Comparison of ENCODE assay signal across 9 cellular contexts in genomic region chr9:135961811-135962695, GRCh38. TPM values are rescaled to one million over a fixed set of nuclear protein-coding genes. Genes with fewer than 3 reads are reported as not detected.
A peak's percentile ranks its signal among the peaks of the same experiment; 100 is the strongest.
DNase-seq lines count a peak whose midpoint lies in the region; ATAC-seq, FAIRE-seq and TF ChIP-seq lines count a peak whose summit lies in the region.
"Had no signal": no experiment of that assay in that cellular context is flagged by ENCODE, and none has a peak within 500 bp of the region (broad histone marks: within the 10 kb centered on the region; RNA-seq: fewer than 3 reads in every experiment).

No MANE protein-coding gene starts in this region.

- BruUV-seq in endothelial cell of umbilical vein (replicated peaks; lab: Mats Ljungman, UMichigan), result no TSS peak

- CTCF ChIA-PET in endothelial cell of umbilical vein (lab: Charles Lee), result interaction anchor here (0.9 to 2.8 kb wide), 11 partner anchors 8 to 243 kb away, joined by 3 to 20 read pairs (median 4); partner anchors contain the start of gene NACC2

- H3K27ac ChIP-seq in left ventricle myocardium inferior (replicated peaks) (peak overlapping the region; percentile 34), heart left ventricle (peak overlapping the region in 2 of 12 donors; percentile 22 to 93), endothelial cell of umbilical vein (ENCODE audit: insufficient read depth, low read depth, low read length) (no peak overlapping the region)

- no peaks in the 10 kb centered on the region for H3K36me3 ChIP-seq in left ventricle myocardium inferior
- no peaks in the 10 kb centered on the region for H3K36me3 ChIP-seq in heart left ventricle
- H3K36me3 ChIP-seq in endothelial cell of umbilical vein (ENCODE audit: control insufficient read depth in 2 of 2, extremely low read depth in 1 of 2, insufficient read depth in 2 of 2, low read length in 2 of 2), result no peaks in the 10 kb centered on the region

- H3K9me1 ChIP-seq in endothelial cell of umbilical vein (replicated peaks; ENCODE audit: control insufficient read depth, extremely low read depth, insufficient read depth, low read length), result no peaks in the 10 kb centered on the region

- dilution Hi-C loops in endothelial cell of umbilical vein (cut with MboI; ENCODE audit: extremely low pct_ligation_motif_present, low sequenced_read_pairs), result no loop called here

- peaks cover 45% of the 10 kb centered on the region for H3K4me1 ChIP-seq in left ventricle myocardium inferior
- H3K4me1 ChIP-seq in heart left ventricle, result peaks cover 2 to 39% (median 30%) of the 10 kb centered on the region in 12 donors
- peaks cover 8% of the 10 kb centered on the region for H3K4me1 ChIP-seq in endothelial cell of umbilical vein (ENCODE audit: control insufficient read depth, extremely low read depth, insufficient read depth, low read length)

- POLR2A ChIA-PET in endothelial cell of umbilical vein (lab: Charles Lee), result no interaction called here

- H3K9me3 ChIP-seq in left ventricle myocardium inferior (replicated peaks), result no peaks in the 10 kb centered on the region
- no peaks in the 10 kb centered on the region for H3K9me3 ChIP-seq in heart left ventricle
- H3K9me3 ChIP-seq in endothelial cell of umbilical vein (replicated peaks; ENCODE audit: control insufficient read depth, insufficient read depth, low read length), result no peaks in the 10 kb centered on the region

- intact Hi-C loops in left ventricle myocardium inferior (cut with micrococcal nuclease) (no loop called here), heart left ventricle (cut with DNase I) (loop anchor here in 5 of 10 donors (1.0 to 10.0 kb wide), 10 partner anchors 55 to 323 kb away; partner anchors contain the start of genes CAMSAP1 (in 3 of the 5), KCNT1 (in 1 of the 5) and QSOX2 (in 1 of the 5)), endothelial cell of umbilical vein (cut with micrococcal nuclease) (loop anchor here (2.0 to 10.0 kb wide), 6 partner anchors 55 to 360 kb away; partner anchors contain the start of gene CAMSAP1)

- H2AFZ ChIP-seq in endothelial cell of umbilical vein (ENCODE audit: low read depth, low read length), result peak overlapping the region; percentile 23

- TF ChIP-seq CTCF in left ventricle myocardium inferior (IDR thresholded peaks at IDR 0.05; ENCODE audit: borderline replicate concordance) (no peak), heart left ventricle (IDR thresholded peaks at IDR 0.05) (no peak), endothelial cell of umbilical vein (IDR thresholded peaks at IDR 0.05; ENCODE audit: extremely low read depth in 1 of 2, insufficient read depth in 1 of 2, low read depth in 1 of 2, low read length in 2 of 2) (no peak)

- DNase-seq in left ventricle myocardium inferior, result no peak
- no peak for DNase-seq in heart left ventricle
- peak; percentile 9 for DNase-seq in OCI-M2 (lab: John Stamatoyannopoulos, UW; ENCODE audit: unreplicated experiment)
- no peak for DNase-seq in endothelial cell of umbilical vein (ENCODE audit: low read depth, low spot score)
- no peak for DNase-seq in inferior parietal cortex (ENCODE audit: extremely low spot score)

- FAIRE-seq in endothelial cell of umbilical vein (lab: Jason Lieb, UNC), result peak; percentile 74
- FAIRE-seq: H54 had no signal

- H3K4me2 ChIP-seq in endothelial cell of umbilical vein (ENCODE audit: insufficient read depth, low read length), result no peak overlapping the region

- H3K4me3 ChIP-seq in left ventricle myocardium inferior (peak overlapping the region; percentile 85), heart left ventricle (peak overlapping the region in 5 of 12 donors; percentile 29 to 97 (median 83)), endothelial cell of umbilical vein (replicated peaks in 1 of 3; ENCODE audit: insufficient read depth in 1 of 3, low read depth in 1 of 3, low read length in 3 of 3) (no peak overlapping the region)

- no peak for TF ChIP-seq POLR2A in heart left ventricle (IDR thresholded peaks at IDR 0.05)
- no peak for TF ChIP-seq POLR2A in endothelial cell of umbilical vein (IDR thresholded peaks at IDR 0.05; ENCODE audit: low read depth, low read length)

- ATAC-seq in heart left ventricle (no peak), GM21786 (IDR thresholded peaks at IDR 0.05; ENCODE audit: unreplicated experiment) (no peak), HG03045 (IDR thresholded peaks at IDR 0.05; ENCODE audit: unreplicated experiment) (no peak), GM21619 (IDR thresholded peaks at IDR 0.05; ENCODE audit: unreplicated experiment) (no peak)

- H4K20me1 ChIP-seq in endothelial cell of umbilical vein (replicated peaks; ENCODE audit: control insufficient read depth, extremely low read depth, insufficient read depth, low read length), result no peaks in the 10 kb centered on the region

- no peaks in the 10 kb centered on the region for H3K27me3 ChIP-seq in left ventricle myocardium inferior (ENCODE audit: low read depth)
- H3K27me3 ChIP-seq in heart left ventricle, result no peaks in the 10 kb centered on the region
- H3K27me3 ChIP-seq in endothelial cell of umbilical vein (ENCODE audit: control insufficient read depth in 2 of 2, insufficient read depth in 2 of 2, low read length in 2 of 2), result no peaks in the 10 kb centered on the region

- WGBS in heart left ventricle, 4 donors, result 50 to 51% (median 50%) methylated on average over 15 of the region's 15 CpGs

- peaks cover 22% of the 10 kb centered on the region for H3K79me2 ChIP-seq in endothelial cell of umbilical vein (ENCODE audit: control insufficient read depth, insufficient read depth, low read length)

- no peak overlapping the region for H3K9ac ChIP-seq in endothelial cell of umbilical vein (replicated peaks; ENCODE audit: extremely low read depth, insufficient read depth, low read length)

TF ChIP-seq in endothelial cell of umbilical vein, 7 proteins besides CTCF, POLR2A, EP300 and RAD21:
- TF ChIP-seq EZH2 (IDR thresholded peaks at IDR 0.05; ENCODE audit: borderline replicate concordance, low read depth, low read length, severe bottlenecking) (no peak), JUN (IDR thresholded peaks at IDR 0.05; ENCODE audit: borderline replicate concordance, insufficient read depth, insufficient read length, low read depth) (no peak), FOS (IDR thresholded peaks at IDR 0.05; ENCODE audit: borderline replicate concordance, insufficient read depth, low read length) (no peak), POLR2AphosphoS5 (IDR thresholded peaks at IDR 0.05; ENCODE audit: insufficient read depth, low read depth, low read length) (no peak), MAX (IDR thresholded peaks at IDR 0.05; ENCODE audit: insufficient read depth, insufficient read length) (no peak), GATA2 (IDR thresholded peaks at IDR 0.05; ENCODE audit: insufficient read depth, insufficient read length, low read depth, low read length) (no peak), MYC (IDR thresholded peaks at IDR 0.05; ENCODE audit: low read depth, low read length) (no peak)

RNA-seq across cellular contexts. Expression of gene UBAC1, which starts 0.9 kb away (rescaled TPM):
- total RNA-seq in left ventricle myocardium inferior (108 TPM), heart left ventricle (100 to 1,000 TPM in 4 of 9 donors, 10 to 100 TPM in 5; 71.1 to 115 (median 87.6) TPM), endothelial cell of umbilical vein (36.5 and 39.5 TPM in 2 replicates)
- polyA plus RNA-seq in heart left ventricle (100 to 1,000 TPM; 100 to 140 TPM), endothelial cell of umbilical vein (56.6 and 56.7 TPM in 2 replicates)
- polyA plus RNA-seq in endothelial cell of umbilical vein (2011; cell fraction: cytosol; rRNA removed), result 47.6 and 49.4 TPM in 2 replicates
- 73.5 and 74.6 TPM in 2 replicates for polyA plus RNA-seq in endothelial cell of umbilical vein (2011; cell fraction: nucleus; rRNA removed)
- polyA plus RNA-seq in endothelial cell of umbilical vein (2012), result 32.0 and 33.4 TPM in 2 replicates
- 33.8 and 40.7 TPM in 2 replicates for polyA minus RNA-seq in endothelial cell of umbilical vein
- polyA minus RNA-seq in endothelial cell of umbilical vein (2011; cell fraction: cytosol; rRNA and poly(A)+ RNA removed), result 29.9 TPM
- 9.7 and 10.6 TPM in 2 replicates for polyA minus RNA-seq in endothelial cell of umbilical vein (2011; cell fraction: nucleus; rRNA and poly(A)+ RNA removed)

RNA-seq across cellular contexts. Expression of gene CAMSAP1, which starts 54.7 kb away (rescaled TPM):
- 20.0 TPM for total RNA-seq in left ventricle myocardium inferior
- 10 to 100 TPM; 15.6 to 38.3 (median 22.5) TPM for total RNA-seq in heart left ventricle
- polyA plus RNA-seq in heart left ventricle, result 10 to 100 TPM; 10.9 to 19.0 TPM
- 25.5 and 30.6 TPM in 2 replicates for total RNA-seq in endothelial cell of umbilical vein
- 8.1 and 8.2 TPM in 2 replicates for polyA plus RNA-seq in endothelial cell of umbilical vein
- polyA plus RNA-seq in endothelial cell of umbilical vein (2011; cell fraction: cytosol; rRNA removed), result 9.7 and 9.9 TPM in 2 replicates
- polyA plus RNA-seq in endothelial cell of umbilical vein (2011; cell fraction: nucleus; rRNA removed), result 16.6 and 16.8 TPM in 2 replicates
- polyA plus RNA-seq in endothelial cell of umbilical vein (2012), result 16.2 and 17.5 TPM in 2 replicates
- polyA minus RNA-seq in endothelial cell of umbilical vein, result 15.5 and 17.0 TPM in 2 replicates
- 72.9 TPM for polyA minus RNA-seq in endothelial cell of umbilical vein (2011; cell fraction: cytosol; rRNA and poly(A)+ RNA removed)
- polyA minus RNA-seq in endothelial cell of umbilical vein (2011; cell fraction: nucleus; rRNA and poly(A)+ RNA removed), result 13.3 and 15.1 TPM in 2 replicates
